In genomic region chr20:64006902-64007301, GRCh38 we compare ENCODE assay signal across 20 cellular contexts. TPM values are rescaled to one million over a fixed set of nuclear protein-coding genes. Genes with fewer than 3 reads are reported as not detected.
DNase-seq lines count a peak whose midpoint lies in the region; ATAC-seq, FAIRE-seq and TF ChIP-seq lines count a peak whose summit lies in the region.
"Had no signal": no experiment of that assay in that cellular context is flagged by ENCODE, and none has a peak within 500 bp of the region (broad histone marks: within the 10 kb centered on the region; RNA-seq: fewer than 3 reads in every experiment).

No MANE protein-coding gene starts in this region.

- intact Hi-C loops in GM12878 (cut with micrococcal nuclease; ENCODE audit: unreplicated experiment) (no loop called here), uterus (cut with DNase I; ENCODE audit: low total_unique reads) (no loop called here)

- peaks cover 18% of the 10 kb centered on the region for H3K79me2 ChIP-seq in GM12878 (ENCODE audit: control insufficient read depth, insufficient read depth, low read length)

- peak overlapping the region in 1 of 2 donors; percentile 69 for H3K27ac Mint-ChIP-seq in stimulated activated naive CD8-positive, alpha-beta T cell treated with anti-CD3 and anti-CD28 coated beads, Interleukin-15, amount 100 ng/mL, for 72 hours
- no peak overlapping the region for H3K27ac Mint-ChIP-seq in stimulated activated naive B cell treated with anti-CD40 and anti-IgM and Interleukin-4, amounts not matched to agents 10 μg/mL and 1 μg/mL and 100 μg/mL, for 72 hours
- H3K27ac Mint-ChIP-seq: CD8-positive, alpha-beta T cell had no signal

- peak; percentile 37 for ATAC-seq in stimulated activated naive CD8-positive, alpha-beta T cell treated with anti-CD3 and anti-CD28 coated beads, Interleukin-15, amount 100 ng/mL, for 72 hours
- ATAC-seq in stimulated activated naive CD8-positive, alpha-beta T cell treated with anti-CD3 and anti-CD28 coated beads, Interleukin-15, Interleukin-2, amounts not matched to agents 100 U/mL and 50 U/mL, for 24 hours: no peak
- ATAC-seq in GM12878: peak; percentile 57
- ATAC-seq in stimulated activated naive B cell treated with anti-CD40 and anti-IgM and Interleukin-4, amounts not matched to agents 10 μg/mL and 1 μg/mL and 100 μg/mL, for 72 hours (replicated peaks): peak; percentile 67 to 75
- ATAC-seq: CD8-positive, alpha-beta T cell; K562; Right ventricle myocardium inferior had no signal

- no peak overlapping the region for H3K4me2 ChIP-seq in GM12878 (ENCODE audit: control insufficient read depth, insufficient read depth)
- H3K4me2 ChIP-seq: PC-9 had no signal

- WGBS in GM12878 (ENCODE audit: insufficient coverage, insufficient replicate concordance, low lambda C conversion rate, missing lambda C conversion rate): 73% methylated on average over 3 of the region's 3 CpGs

- no peak overlapping the region for H2AFZ ChIP-seq in GM12878 (ENCODE audit: control insufficient read depth, low read depth, low read length)
- H2AFZ ChIP-seq: PC-9 had no signal

- SMC1A ChIA-PET in GM12878 (lab: Charles Lee; ENCODE audit: uncharacterized antibody, unreplicated experiment): interaction anchor here (0.6 to 2.9 kb wide), 4 partner anchors 8 to 110 kb away, joined by 3 to 9 read pairs (median 3); partner anchors contain the start of gene SAMD10

- no peaks in the 10 kb centered on the region for H3K27me3 Mint-ChIP-seq in stimulated activated naive CD8-positive, alpha-beta T cell treated with anti-CD3 and anti-CD28 coated beads, Interleukin-15, amount 100 ng/mL, for 72 hours
- no peaks in the 10 kb centered on the region for H3K27me3 Mint-ChIP-seq in stimulated activated naive B cell treated with anti-CD40 and anti-IgM and Interleukin-4, amounts not matched to agents 10 μg/mL and 1 μg/mL and 100 μg/mL, for 72 hours

- H3K9me3 Mint-ChIP-seq in stimulated activated naive CD8-positive, alpha-beta T cell treated with anti-CD3 and anti-CD28 coated beads, Interleukin-15, amount 100 ng/mL, for 72 hours: peaks cover 5 to 20% of the 10 kb centered on the region in 2 donors
- peaks cover 0 to 1% of the 10 kb centered on the region in 2 donors for H3K9me3 Mint-ChIP-seq in stimulated activated naive B cell treated with anti-CD40 and anti-IgM and Interleukin-4, amounts not matched to agents 10 μg/mL and 1 μg/mL and 100 μg/mL, for 72 hours

- CTCF ChIA-PET in GM12878 (lab: Yijun Ruan, JAX): no interaction called here

- DNase-seq in stimulated activated naive CD8-positive, alpha-beta T cell treated with anti-CD3 and anti-CD28 coated beads, Interleukin-15, amount 100 ng/mL, for 72 hours: no peak
- DNase-seq in stimulated activated naive CD8-positive, alpha-beta T cell treated with anti-CD3 and anti-CD28 coated beads, Interleukin-15, Interleukin-2, amounts not matched to agents 100 U/mL and 50 U/mL, for 24 hours: no peak
- peak; percentile 88 for DNase-seq in NCI-H146 (lab: John Stamatoyannopoulos, UW)
- no peak for DNase-seq in GM12878 (ENCODE audit: low read depth, low spot score)
- peak; percentile 2 for DNase-seq in stimulated activated naive B cell treated with anti-CD40 and anti-IgM and Interleukin-4, amounts not matched to agents 10 μg/mL and 1 μg/mL and 100 μg/mL, for 72 hours
- DNase-seq in Peyer's patch: no peak
- DNase-seq in uterus: no peak
- no peak for DNase-seq in germinal center (ENCODE audit: low spot score)
- DNase-seq: CD8-positive, alpha-beta T cell; HCEC 1CT; NCI-H1048; NCI-H187 treated with DMSO at 0.1 percent for 48 hours; NCI-H226; NCI-H748 treated with DMSO at 0.1 percent for 48 hours; PC-9; T-helper 2 cell had no signal

- TF ChIP-seq POLR2A in GM12878 (IDR thresholded peaks at IDR 0.05; ENCODE audit: low read depth, low read length) (no peak), Peyer's patch (IDR thresholded peaks at IDR 0.05) (no peak), uterus (IDR thresholded peaks at IDR 0.05) (no peak)

- H3K9ac ChIP-seq in GM12878 (ENCODE audit: control insufficient read depth, insufficient read depth, low read length): no peak overlapping the region

- H4K20me1 ChIP-seq in GM12878 (ENCODE audit: control insufficient read depth, insufficient read depth): no peaks in the 10 kb centered on the region

- no peak for TF ChIP-seq RAD21 in GM12878 (IDR thresholded peaks at IDR 0.05; ENCODE audit: insufficient read depth, low read depth, low read length)

- no TSS peak for BruUV-seq in GM12878 (replicated peaks; lab: Mats Ljungman, UMichigan)

- H3K36me3 ChIP-seq in GM12878 (ENCODE audit: control insufficient read depth in 2 of 2, insufficient read depth in 2 of 2, low read length in 1 of 2) (peaks cover 36 to 59% of the 10 kb centered on the region in 2 experiments), Peyer's patch (peaks cover 0 to 90% (median 3%) of the 10 kb centered on the region in 3 donors), uterus (no peaks in the 10 kb centered on the region)

- FAIRE-seq in GM12878 (lab: Jason Lieb, UNC): no peak
- FAIRE-seq: GM18507, K562 had no signal

- RAD21 ChIA-PET in GM12878 (lab: Charles Lee; ENCODE audit: unreplicated experiment): interaction anchor here (1.1 to 1.8 kb wide), 3 partner anchors 26 to 33 kb away, joined by 3 to 6 read pairs (median 5); partner anchors contain the start of gene PRPF6

- H3K27me3 ChIP-seq in GM12878 (replicated peaks in 1 of 2; ENCODE audit: control insufficient read depth in 2 of 2, insufficient read depth in 2 of 2, low read length in 1 of 2) (no peaks in the 10 kb centered on the region), Peyer's patch (no peaks in the 10 kb centered on the region), uterus (no peaks in the 10 kb centered on the region)

- TF ChIP-seq CTCF in GM12878 (IDR thresholded peaks at IDR 0.05 in 2 of 3, conservative IDR thresholded peaks at IDR 0.05 in 1 of 3; ENCODE audit: control insufficient read depth in 2 of 3, extremely low read depth in 1 of 3, insufficient read depth in 1 of 3, low read depth in 3 of 3, low read length in 3 of 3) (no peak), Peyer's patch (IDR thresholded peaks at IDR 0.05) (no peak), uterus (IDR thresholded peaks at IDR 0.05) (no peak)

- POLR2A ChIA-PET in GM12878 (lab: Charles Lee): interaction anchor here (0.9 to 2.5 kb wide), 3 partner anchors 24 to 51 kb away, joined by 3 to 12 read pairs (median 3); partner anchors contain the start of gene UCKL1

- in situ Hi-C loops in GM12878 (cut with MboI): no loop called here

- H3K27ac ChIP-seq in GM12878 (ENCODE audit: control insufficient read depth, insufficient read depth): 0 out of 2 replicates have a peak overlapping the region, but pooled peaks have one; percentile 33
- no peak overlapping the region for H3K27ac ChIP-seq in Peyer's patch
- no peak overlapping the region for H3K27ac ChIP-seq in uterus
- H3K27ac ChIP-seq: HL-60, PC-9 had no signal

- H3K9me3 ChIP-seq in GM12878 (replicated peaks; ENCODE audit: control insufficient read depth, insufficient read depth, low read length) (peaks cover 33% of the 10 kb centered on the region), Peyer's patch (peaks cover 0 to 4% (median 0%) of the 10 kb centered on the region in 4 donors), uterus (no peaks in the 10 kb centered on the region)

- peaks cover 34 to 52% of the 10 kb centered on the region in 2 donors for H3K36me3 Mint-ChIP-seq in stimulated activated naive B cell treated with anti-CD40 and anti-IgM and Interleukin-4, amounts not matched to agents 10 μg/mL and 1 μg/mL and 100 μg/mL, for 72 hours

- H3K4me3 ChIP-seq in GM12878 (no peak overlapping the region), Peyer's patch (no peak overlapping the region), uterus (no peak overlapping the region)
- H3K4me3 ChIP-seq: K562, PC-9 had no signal

- H3K4me1 ChIP-seq in GM12878 (ENCODE audit: control insufficient read depth, insufficient read depth, low read length) (peaks cover 18% of the 10 kb centered on the region), Peyer's patch (no peaks in the 10 kb centered on the region), uterus (no peaks in the 10 kb centered on the region)

- H3K4me3 Mint-ChIP-seq in stimulated activated naive CD8-positive, alpha-beta T cell treated with anti-CD3 and anti-CD28 coated beads, Interleukin-15, amount 100 ng/mL, for 72 hours: no peak overlapping the region
- H3K4me3 Mint-ChIP-seq in stimulated activated naive B cell treated with anti-CD40 and anti-IgM and Interleukin-4, amounts not matched to agents 10 μg/mL and 1 μg/mL and 100 μg/mL, for 72 hours: no peak overlapping the region
- H3K4me3 Mint-ChIP-seq: CD8-positive, alpha-beta T cell had no signal

- TF ChIP-seq EP300 in GM12878 (IDR thresholded peaks at IDR 0.05; ENCODE audit: borderline replicate concordance in 1 of 2, control insufficient read depth in 1 of 2, low read depth in 2 of 2, low read length in 2 of 2): no peak

- peaks cover 36% of the 10 kb centered on the region for H3K4me1 Mint-ChIP-seq in stimulated activated naive CD8-positive, alpha-beta T cell treated with anti-CD3 and anti-CD28 coated beads, Interleukin-15, amount 100 ng/mL, for 72 hours
- peaks cover 5 to 11% of the 10 kb centered on the region in 2 donors for H3K4me1 Mint-ChIP-seq in stimulated activated naive B cell treated with anti-CD40 and anti-IgM and Interleukin-4, amounts not matched to agents 10 μg/mL and 1 μg/mL and 100 μg/mL, for 72 hours

RNA-seq across cellular contexts. Expression of gene PRPF6, which starts 26.0 kb away (rescaled TPM):
- 134 and 156 TPM in 2 replicates for total RNA-seq in GM12878 (2013; cell fraction: nucleolus; rRNA removed)
- 57.6 and 62.5 TPM in 2 replicates for total RNA-seq in GM12878 (2014; rRNA removed)
- total RNA-seq in GM12878 (2014; rRNA removed; fragmentation: Illumina TruSeq; extraction: Trizol): 66.1 and 72.2 TPM in 2 replicates
- 100 and 102 TPM in 2 replicates for total RNA-seq in GM12878 (2021)
- 52.6 TPM for polyA plus RNA-seq in GM12878 (2011; ENCODE audit: low read depth)
- polyA plus RNA-seq in GM12878 (2011; rRNA removed): 33.4 and 52.7 TPM in 2 replicates
- polyA plus RNA-seq in GM12878 (2011; cell fraction: cytosol; rRNA removed): 56.1 and 59.7 TPM in 2 replicates
- 68.3 and 113 TPM in 2 replicates for polyA plus RNA-seq in GM12878 (2011; cell fraction: nucleus; rRNA removed)
- 74.7 and 84.6 TPM in 2 replicates for polyA plus RNA-seq in GM12878 (2012)
- polyA plus RNA-seq in GM12878 (2014; fragmentation: Illumina TruSeq; extraction: Trizol): 53.4 and 73.9 TPM in 2 replicates
- 10 to 100 TPM in 1 of 2 experiments, 1 to 10 TPM in 1; 5.0 to 10.7 TPM for polyA plus RNA-seq in GM12878 (2014; fragmentation: Nextera tagmentation; extraction: Ambion mirVana)
- 70.4 and 71.9 TPM in 2 replicates for polyA plus RNA-seq in GM12878 (2014; rRNA removed)
- polyA plus RNA-seq in GM12878 (2016; fragmentation: Nextera tagmentation; extraction: Ambion mirVana): 100 to 1,000 TPM in 1 of 2 experiments, 10 to 100 TPM in 1; 97.9 to 102 TPM
- 56.6 and 60.4 TPM in 2 replicates for polyA minus RNA-seq in GM12878 (2011; rRNA and poly(A)+ RNA removed)
- 25.3 and 31.2 TPM in 2 replicates for polyA minus RNA-seq in GM12878 (2011; cell fraction: cytosol; rRNA and poly(A)+ RNA removed)
- 22.7 and 36.7 TPM in 2 replicates for polyA minus RNA-seq in GM12878 (2011; cell fraction: nucleus; rRNA and poly(A)+ RNA removed)
- 10 to 100 TPM; 49.6 to 95.7 (median 64.2) TPM for total RNA-seq in Peyer's patch
- total RNA-seq in uterus: 10 to 100 TPM; 28.5 to 73.0 (median 69.6) TPM

RNA-seq across cellular contexts. Expression of gene SAMD10, which starts 27.5 kb away (rescaled TPM):
- 118 and 125 TPM in 2 replicates for total RNA-seq in GM12878 (2013; cell fraction: nucleolus; rRNA removed)
- total RNA-seq in GM12878 (2014; rRNA removed): 20.2 and 23.9 TPM in 2 replicates
- total RNA-seq in GM12878 (2014; rRNA removed; fragmentation: Illumina TruSeq; extraction: Trizol): 7.3 and 9.1 TPM in 2 replicates
- 42.1 and 42.7 TPM in 2 replicates for total RNA-seq in GM12878 (2021)
- polyA plus RNA-seq in GM12878 (2011; ENCODE audit: low read depth): 26.5 TPM
- polyA plus RNA-seq in GM12878 (2011; rRNA removed): 14.1 and 28.4 TPM in 2 replicates
- polyA plus RNA-seq in GM12878 (2011; cell fraction: cytosol; rRNA removed): 45.8 and 64.7 TPM in 2 replicates
- polyA plus RNA-seq in GM12878 (2011; cell fraction: nucleus; rRNA removed): 503 and 608 TPM in 2 replicates
- 51.9 and 72.0 TPM in 2 replicates for polyA plus RNA-seq in GM12878 (2012)
- 4.7 and 16.3 TPM in 2 replicates for polyA plus RNA-seq in GM12878 (2014; fragmentation: Illumina TruSeq; extraction: Trizol)
- polyA plus RNA-seq in GM12878 (2014; fragmentation: Nextera tagmentation; extraction: Ambion mirVana): 1 to 10 TPM; 1.3 to 3.5 TPM
- polyA plus RNA-seq in GM12878 (2014; rRNA removed): 51.4 and 52.0 TPM in 2 replicates
- 10 to 100 TPM; 16.1 to 19.5 TPM for polyA plus RNA-seq in GM12878 (2016; fragmentation: Nextera tagmentation; extraction: Ambion mirVana)
- polyA minus RNA-seq in GM12878 (2011; rRNA and poly(A)+ RNA removed): 4.3 and 15.1 TPM in 2 replicates
- polyA minus RNA-seq in GM12878 (2011; cell fraction: cytosol; rRNA and poly(A)+ RNA removed): 12.4 and 12.9 TPM in 2 replicates
- 18.6 and 20.6 TPM in 2 replicates for polyA minus RNA-seq in GM12878 (2011; cell fraction: nucleus; rRNA and poly(A)+ RNA removed)
- 10 to 100 TPM in 3 of 4 donors, 1 to 10 TPM in 1; 1.7 to 14.3 (median 11.1) TPM for total RNA-seq in Peyer's patch
- 1 to 10 TPM in 2 of 4 donors, under 1 TPM in 1, not detected in 1; 0.83 to 7.6 (median 1.2) TPM for total RNA-seq in uterus

RNA-seq across cellular contexts. Expression of gene C20orf204, which starts 29.1 kb away (rescaled TPM):
- total RNA-seq in GM12878 (2013; cell fraction: nucleolus; rRNA removed): 125 and 143 TPM in 2 replicates
- total RNA-seq in GM12878 (2014; rRNA removed) (32.4 and 39.5 TPM in 2 replicates), GM12878 (2014; rRNA removed; fragmentation: Illumina TruSeq; extraction: Trizol) (3.6 and 4.4 TPM in 2 replicates), GM12878 (2021) (49.1 and 56.0 TPM in 2 replicates), Peyer's patch (1 to 10 TPM in 2 of 4 donors, under 1 TPM in 2; 0.18 to 2.1 (median 1.1) TPM), uterus (1 to 10 TPM in 2 of 4 donors, under 1 TPM in 1, not detected in 1; 0.26 to 2.9 (median 1.9) TPM)
- polyA plus RNA-seq in GM12878 (2011; ENCODE audit: low read depth): 4.1 TPM
- polyA plus RNA-seq in GM12878 (2011; rRNA removed) (2.9 and 6.9 TPM in 2 replicates), GM12878 (2014; fragmentation: Illumina TruSeq; extraction: Trizol) (0.48 and 1.6 TPM in 2 replicates), GM12878 (2014; fragmentation: Nextera tagmentation; extraction: Ambion mirVana) (under 1 TPM; 0.24 to 0.38 TPM), GM12878 (2014; rRNA removed) (37.1 and 42.9 TPM in 2 replicates), GM12878 (2016; fragmentation: Nextera tagmentation; extraction: Ambion mirVana) (10 to 100 TPM; 17.9 to 20.4 TPM)
- polyA plus RNA-seq in GM12878 (2011; cell fraction: cytosol; rRNA removed): 13.5 and 27.8 TPM in 2 replicates
- polyA plus RNA-seq in GM12878 (2011; cell fraction: nucleus; rRNA removed): 95.3 and 97.7 TPM in 2 replicates
- 23.6 and 27.4 TPM in 2 replicates for polyA plus RNA-seq in GM12878 (2012)
- polyA minus RNA-seq in GM12878 (2011; rRNA and poly(A)+ RNA removed): 2.6 and 8.0 TPM in 2 replicates
- polyA minus RNA-seq in GM12878 (2011; cell fraction: cytosol; rRNA and poly(A)+ RNA removed): 5.6 and 6.0 TPM in 2 replicates
- 20.7 and 27.4 TPM in 2 replicates for polyA minus RNA-seq in GM12878 (2011; cell fraction: nucleus; rRNA and poly(A)+ RNA removed)

RNA-seq across cellular contexts. Expression of gene ZNF512B, which starts 37.2 kb away (rescaled TPM):
- 16.9 and 19.5 TPM in 2 replicates for total RNA-seq in GM12878 (2013; cell fraction: nucleolus; rRNA removed)
- total RNA-seq in GM12878 (2014; rRNA removed) (11.2 and 12.1 TPM in 2 replicates), GM12878 (2014; rRNA removed; fragmentation: Illumina TruSeq; extraction: Trizol) (5.2 and 5.6 TPM in 2 replicates), GM12878 (2021) (21.2 and 23.9 TPM in 2 replicates), Peyer's patch (1 to 10 TPM; 5.8 to 7.4 (median 6.4) TPM), uterus (10 to 100 TPM in 3 of 4 donors, 1 to 10 TPM in 1; 4.7 to 23.3 (median 17.4) TPM)
- 4.3 TPM for polyA plus RNA-seq in GM12878 (2011; ENCODE audit: low read depth)
- polyA plus RNA-seq in GM12878 (2011; rRNA removed) (1.8 and 2.8 TPM in 2 replicates), GM12878 (2014; fragmentation: Illumina TruSeq; extraction: Trizol) (2.0 and 5.1 TPM in 2 replicates), GM12878 (2014; fragmentation: Nextera tagmentation; extraction: Ambion mirVana) (under 1 TPM; 0.06 to 0.09 TPM), GM12878 (2014; rRNA removed) (12.2 and 15.2 TPM in 2 replicates), GM12878 (2016; fragmentation: Nextera tagmentation; extraction: Ambion mirVana) (1 to 10 TPM; 1.1 to 1.6 TPM)
- 4.7 and 6.6 TPM in 2 replicates for polyA plus RNA-seq in GM12878 (2011; cell fraction: cytosol; rRNA removed)
- 39.6 and 50.7 TPM in 2 replicates for polyA plus RNA-seq in GM12878 (2011; cell fraction: nucleus; rRNA removed)
- polyA plus RNA-seq in GM12878 (2012): 11.0 and 14.2 TPM in 2 replicates
- 1.8 and 4.2 TPM in 2 replicates for polyA minus RNA-seq in GM12878 (2011; rRNA and poly(A)+ RNA removed)
- 2.4 and 2.7 TPM in 2 replicates for polyA minus RNA-seq in GM12878 (2011; cell fraction: cytosol; rRNA and poly(A)+ RNA removed)
- polyA minus RNA-seq in GM12878 (2011; cell fraction: nucleus; rRNA and poly(A)+ RNA removed): 4.0 and 6.9 TPM in 2 replicates

RNA-seq across cellular contexts. Expression of gene SOX18, which starts 42.5 kb away (rescaled TPM):
- total RNA-seq in GM12878 (2013; cell fraction: nucleolus; rRNA removed): 25.0 and 25.2 TPM in 2 replicates
- 0.16 and 0.28 TPM in 2 replicates for total RNA-seq in GM12878 (2014; rRNA removed)
- total RNA-seq in GM12878 (2014; rRNA removed; fragmentation: Illumina TruSeq; extraction: Trizol): 0.09 TPM in 2 replicates
- 5.6 TPM in 2 replicates for total RNA-seq in GM12878 (2021)
- polyA plus RNA-seq in GM12878 (2011; ENCODE audit: low read depth): 0.13 TPM
- 0.24 and 0.53 TPM in 2 replicates for polyA plus RNA-seq in GM12878 (2011; rRNA removed)
- polyA plus RNA-seq in GM12878 (2011; cell fraction: cytosol; rRNA removed): 1.7 and 2.7 TPM in 2 replicates
- polyA plus RNA-seq in GM12878 (2011; cell fraction: nucleus; rRNA removed): 6.0 and 7.2 TPM in 2 replicates
- 1.3 and 2.5 TPM in 2 replicates for polyA plus RNA-seq in GM12878 (2012)
- not detected in 2 replicates for polyA plus RNA-seq in GM12878 (2014; fragmentation: Illumina TruSeq; extraction: Trizol)
- under 1 TPM; 0.05 TPM for polyA plus RNA-seq in GM12878 (2014; fragmentation: Nextera tagmentation; extraction: Ambion mirVana)
- polyA plus RNA-seq in GM12878 (2014; rRNA removed): 2.1 and 2.2 TPM in 2 replicates
- not detected for polyA plus RNA-seq in GM12878 (2016; fragmentation: Nextera tagmentation; extraction: Ambion mirVana)
- 0.37 and 0.46 TPM in 2 replicates for polyA minus RNA-seq in GM12878 (2011; rRNA and poly(A)+ RNA removed)
- 5.1 and 8.3 TPM in 2 replicates for polyA minus RNA-seq in GM12878 (2011; cell fraction: cytosol; rRNA and poly(A)+ RNA removed)
- polyA minus RNA-seq in GM12878 (2011; cell fraction: nucleus; rRNA and poly(A)+ RNA removed): 1.6 and 3.3 TPM in 2 replicates
- total RNA-seq in Peyer's patch: 1 to 10 TPM in 3 of 4 donors, not detected in 1; 2.8 to 6.6 (median 3.4) TPM
- 100 to 1,000 TPM in 1 of 4 donors, 10 to 100 TPM in 2, 1 to 10 TPM in 1; 6.7 to 116 (median 19.1) TPM for total RNA-seq in uterus
- total RNA-seq: CD8-positive, alpha-beta T cell; PC-9 had no signal

Comparison
In these comparisons a context has a peak if more than half of its experiments do, and no peak if none do; other contexts are left out.
1. DNase-seq: peak in NCI-H146 (single experiment) and stimulated activated naive B cell treated with anti-CD40 and anti-IgM and Interleukin-4, amounts not matched to agents 10 μg/mL and 1 μg/mL and 100 μg/mL, for 72 hours (single experiment); none in stimulated activated naive CD8-positive, alpha-beta T cell treated with anti-CD3 and anti-CD28 coated beads, Interleukin-15, amount 100 ng/mL, for 72 hours (0 of 2), stimulated activated naive CD8-positive, alpha-beta T cell treated with anti-CD3 and anti-CD28 coated beads, Interleukin-15, Interleukin-2, amounts not matched to agents 100 U/mL and 50 U/mL, for 24 hours (single experiment), GM12878 (single experiment), Peyer's patch (0 of 3), uterus (0 of 2) and germinal center (single experiment).